Comparison of ENCODE assay signal across 10 cellular contexts in genomic region chr5:54013556-54014157, GRCh38.
DNase-seq lines count a peak whose midpoint lies in the region; ATAC-seq and TF ChIP-seq lines count a peak whose summit lies in the region.
"Had no signal": no experiment of that assay in that cellular context is flagged by ENCODE, and none has a peak within 500 bp of the region (broad histone marks: within the 10 kb centered on the region; RNA-seq: fewer than 3 reads in every experiment).

No MANE protein-coding gene starts in this region.

- H3K4me3 Mint-ChIP-seq in stimulated activated effector memory CD8-positive, alpha-beta T cell treated with anti-CD3 and anti-CD28 coated beads, Interleukin-12 subunit alpha, Interleukin-12 subunit beta, amount 100 ng/mL, for 72 hours: no peak overlapping the region
- H3K4me3 Mint-ChIP-seq: CD4-positive, CD25-positive, alpha-beta regulatory T cell; stimulated activated naive CD8-positive, alpha-beta T cell treated with anti-CD3 and anti-CD28 coated beads, Interleukin-15, Interleukin-2, amounts not matched to agents 100 ng/mL and 50 ng/mL, for 24 hours had no signal

- H3K36me3 Mint-ChIP-seq in stimulated activated effector memory CD8-positive, alpha-beta T cell treated with anti-CD3 and anti-CD28 coated beads, Interleukin-12 subunit alpha, Interleukin-12 subunit beta, amount 100 ng/mL, for 72 hours: no peaks in the 10 kb centered on the region

- no peak overlapping the region for H3K27ac Mint-ChIP-seq in stimulated activated effector memory CD8-positive, alpha-beta T cell treated with anti-CD3 and anti-CD28 coated beads, Interleukin-12 subunit alpha, Interleukin-12 subunit beta, amount 100 ng/mL, for 72 hours
- H3K27ac Mint-ChIP-seq: CD4-positive, CD25-positive, alpha-beta regulatory T cell; stimulated activated naive CD8-positive, alpha-beta T cell treated with anti-CD3 and anti-CD28 coated beads, Interleukin-15, Interleukin-2, amounts not matched to agents 100 ng/mL and 50 ng/mL, for 24 hours had no signal

- no peaks in the 10 kb centered on the region for H3K4me1 Mint-ChIP-seq in stimulated activated effector memory CD8-positive, alpha-beta T cell treated with anti-CD3 and anti-CD28 coated beads, Interleukin-12 subunit alpha, Interleukin-12 subunit beta, amount 100 ng/mL, for 72 hours

- peak; percentile 96 for ATAC-seq in stimulated activated effector memory CD8-positive, alpha-beta T cell treated with anti-CD3 and anti-CD28 coated beads, Interleukin-12 subunit alpha, Interleukin-12 subunit beta, amount 100 ng/mL, for 72 hours
- ATAC-seq in HG03469 (IDR thresholded peaks at IDR 0.05; ENCODE audit: unreplicated experiment) (no peak), HG02571 (IDR thresholded peaks at IDR 0.05; ENCODE audit: unreplicated experiment) (no peak), GM21367 (IDR thresholded peaks at IDR 0.05; ENCODE audit: unreplicated experiment) (no peak)

- H3K4me3 ChIP-seq in fibroblast of villous mesenchyme (ENCODE audit: low read depth, low read length): no peak overlapping the region

- no peak for TF ChIP-seq CTCF in fibroblast of villous mesenchyme (IDR thresholded peaks at IDR 0.05; ENCODE audit: insufficient read depth, low read depth, low read length)

- H3K9me3 Mint-ChIP-seq in stimulated activated effector memory CD8-positive, alpha-beta T cell treated with anti-CD3 and anti-CD28 coated beads, Interleukin-12 subunit alpha, Interleukin-12 subunit beta, amount 100 ng/mL, for 72 hours: peaks cover 3% of the 10 kb centered on the region

- DNase-seq in activated CD4-positive, alpha-beta T cell treated with anti-CD3 and anti-CD28 coated beads for 24 hours (ENCODE audit: low read depth in 2 of 2): peak; percentile 2 to 26
- no peak for DNase-seq in activated CD4-positive, alpha-beta T cell treated with anti-CD3 and anti-CD28 coated beads, Interleukin-2, amount 50 U/mL, for 1 hour
- peak; percentile 16 for DNase-seq in UCSD-AML1 (lab: John Stamatoyannopoulos, UW; ENCODE audit: unreplicated experiment)
- peak; percentile 64 for DNase-seq in fibroblast of villous mesenchyme (ENCODE audit: low read depth)
- DNase-seq in stimulated activated effector memory CD8-positive, alpha-beta T cell treated with anti-CD3 and anti-CD28 coated beads, Interleukin-12 subunit alpha, Interleukin-12 subunit beta, amount 100 ng/mL, for 72 hours (ENCODE audit: low spot score in 2 of 2): peak in 1 of 2 donors; percentile 57
